In genomic region chr14:35159742-35160409, GRCh38 we compare ENCODE assay signal across 9 cellular contexts. TPM values are rescaled to one million over a fixed set of nuclear protein-coding genes. Genes with fewer than 3 reads are reported as not detected.
DNase-seq lines count a peak whose midpoint lies in the region; ATAC-seq and TF ChIP-seq lines count a peak whose summit lies in the region.
"Had no signal": no experiment of that assay in that cellular context is flagged by ENCODE, and none has a peak within 500 bp of the region (broad histone marks: within the 10 kb centered on the region; RNA-seq: fewer than 3 reads in every experiment).

No MANE protein-coding gene starts in this region.

- no peaks in the 10 kb centered on the region for H3K36me3 ChIP-seq in gastrocnemius medialis

- in situ Hi-C loops in ACHN (cut with HindIII; ENCODE audit: low pct_ligation_motif_present, low pct_unique_long_range_greater_than_20kb, low sequenced_read_pairs), result loop anchor here (25.0 kb wide), 1 partner anchor 252 kb away; the partner anchor contains the start of gene NFKBIA
- in situ Hi-C loops in gastrocnemius medialis (cut with MboI; ENCODE audit: low sequenced_read_pairs in 4 of 4), result no loop called here

- peak; percentile 83 for DNase-seq in ACHN
- peak; percentile 77 for DNase-seq in H4 (ENCODE audit: low spot score)
- DNase-seq in activated naive CD8-positive, alpha-beta T cell treated with anti-CD3 and anti-CD28 coated beads, Interleukin-2, amount 50 U/mL, for 24 hours, result no peak
- peak; percentile 99 for DNase-seq in kidney tubule cell (ENCODE audit: low spot score)
- no peak for DNase-seq in gastrocnemius medialis
- DNase-seq in mesenteric fat pad (ENCODE audit: low spot score), result no peak
- DNase-seq in superior temporal gyrus (ENCODE audit: extremely low spot score), result no peak
- no peak for DNase-seq in posterior vena cava (ENCODE audit: low spot score)
- DNase-seq: naive B cell had no signal

- H3K9me3 Mint-ChIP-seq in activated naive CD8-positive, alpha-beta T cell treated with anti-CD3 and anti-CD28 coated beads, Interleukin-2, amount 50 U/mL, for 24 hours, result no peaks in the 10 kb centered on the region
- H3K9me3 Mint-ChIP-seq: naive B cell had no signal

- H3K9me3 ChIP-seq in gastrocnemius medialis, result no peaks in the 10 kb centered on the region

- intact Hi-C loops in gastrocnemius medialis (cut with DNase I; ENCODE audit: low total_unique reads) (no loop called here), posterior vena cava (cut with DNase I) (no loop called here)

- ATAC-seq in activated naive CD8-positive, alpha-beta T cell treated with anti-CD3 and anti-CD28 coated beads, Interleukin-2, amount 50 U/mL, for 24 hours, result peak; percentile 77
- ATAC-seq in gastrocnemius medialis, result no peak

- H3K27ac Mint-ChIP-seq in activated naive CD8-positive, alpha-beta T cell treated with anti-CD3 and anti-CD28 coated beads, Interleukin-2, amount 50 U/mL, for 24 hours, result peak overlapping the region; percentile 19

- no peak overlapping the region for H3K27ac ChIP-seq in gastrocnemius medialis

- H3K4me3 Mint-ChIP-seq in activated naive CD8-positive, alpha-beta T cell treated with anti-CD3 and anti-CD28 coated beads, Interleukin-2, amount 50 U/mL, for 24 hours, result no peak overlapping the region
- H3K4me3 Mint-ChIP-seq: naive B cell had no signal

- no peak for TF ChIP-seq CTCF in gastrocnemius medialis (IDR thresholded peaks at IDR 0.05 in 4 of 5, conservative IDR thresholded peaks at IDR 0.05 in 1 of 5)

- H3K4me1 ChIP-seq in gastrocnemius medialis, result peaks cover 0 to 4% of the 10 kb centered on the region in 2 donors

- peaks cover 55% of the 10 kb centered on the region for H3K4me1 Mint-ChIP-seq in activated naive CD8-positive, alpha-beta T cell treated with anti-CD3 and anti-CD28 coated beads, Interleukin-2, amount 50 U/mL, for 24 hours

- H3K27me3 ChIP-seq in gastrocnemius medialis, result no peaks in the 10 kb centered on the region

- no peaks in the 10 kb centered on the region for H3K27me3 Mint-ChIP-seq in activated naive CD8-positive, alpha-beta T cell treated with anti-CD3 and anti-CD28 coated beads, Interleukin-2, amount 50 U/mL, for 24 hours
- H3K27me3 Mint-ChIP-seq: naive B cell had no signal

- no peak for TF ChIP-seq POLR2A in gastrocnemius medialis (IDR thresholded peaks at IDR 0.05)

- peaks cover 13% of the 10 kb centered on the region for H3K36me3 Mint-ChIP-seq in activated naive CD8-positive, alpha-beta T cell treated with anti-CD3 and anti-CD28 coated beads, Interleukin-2, amount 50 U/mL, for 24 hours (ENCODE audit: low read depth)

- no peak overlapping the region for H3K4me3 ChIP-seq in gastrocnemius medialis

RNA-seq across cellular contexts. Expression of gene PRORP, which starts 37.5 kb away (rescaled TPM):
- total RNA-seq in H4 (2014; rRNA removed; shearing (Covaris generic)), result 26.4 and 31.5 TPM in 2 replicates
- total RNA-seq in gastrocnemius medialis (10 to 100 TPM; 14.8 to 21.8 (median 20.0) TPM), mesenteric fat pad (21.3 TPM), posterior vena cava (10 to 100 TPM; 19.1 to 21.7 TPM)

RNA-seq across cellular contexts. Expression of gene PPP2R3C, which starts 38.1 kb away (rescaled TPM):
- total RNA-seq in H4 (2014; rRNA removed; shearing (Covaris generic)), result 21.2 and 27.9 TPM in 2 replicates
- total RNA-seq in gastrocnemius medialis, result 10 to 100 TPM; 27.9 to 59.4 (median 33.2) TPM
- 30.0 TPM for total RNA-seq in mesenteric fat pad
- total RNA-seq in posterior vena cava, result 10 to 100 TPM; 41.6 to 49.8 TPM

Comparison
In these comparisons a context has a peak if more than half of its experiments do, and no peak if none do; other contexts are left out.
1. DNase-seq: peak in ACHN (single experiment), H4 (single experiment) and kidney tubule cell (single experiment); none in activated naive CD8-positive, alpha-beta T cell treated with anti-CD3 and anti-CD28 coated beads, Interleukin-2, amount 50 U/mL, for 24 hours (single experiment), gastrocnemius medialis (0 of 2), mesenteric fat pad (single experiment), superior temporal gyrus (single experiment) and posterior vena cava (single experiment).